ENCODE assay signal across 10 cellular contexts in genomic region chr9:76650692-76651091, GRCh38.
DNase-seq lines count a peak whose midpoint lies in the region; ATAC-seq lines count a peak whose summit lies in the region.
"Had no signal": no experiment of that assay in that cellular context is flagged by ENCODE, and none has a peak within 500 bp of the region (broad histone marks: within the 10 kb centered on the region; RNA-seq: fewer than 3 reads in every experiment).

No MANE protein-coding gene starts in this region.

- no peaks in the 10 kb centered on the region for H3K9me3 Mint-ChIP-seq in activated T-cell treated with anti-CD3 and anti-CD28 coated beads, Interleukin-2, amount 50 U/mL, for 4 hours
- H3K9me3 Mint-ChIP-seq in T-cell = no peaks in the 10 kb centered on the region

- H3K36me3 ChIP-seq in iPS-20b (ENCODE audit: insufficient read depth, low read depth, low read length) (no peaks in the 10 kb centered on the region), subcutaneous abdominal adipose tissue (ENCODE audit: control insufficient read depth in 5 of 5, insufficient read depth in 5 of 5, low read length in 5 of 5) (peaks cover 0 to 2% (median 0%) of the 10 kb centered on the region in 5 donors)

- H3K9ac ChIP-seq in iPS-20b (ENCODE audit: low read depth, low read length) (peak overlapping the region; percentile 3; the same call in 1 of the 2 replicates), subcutaneous abdominal adipose tissue (ENCODE audit: low read length in 5 of 5) (peak overlapping the region in 1 of 5 donors; percentile 17)

- CTCF ChIA-PET in T-cell (lab: Charles Lee) = interaction anchor here (0.5 to 1.0 kb wide), 5 partner anchors 10 to 301 kb away, joined by 3 to 4 read pairs (median 3); no protein-coding TSS in a partner anchor

- H3K4me1 ChIP-seq in iPS-20b (ENCODE audit: insufficient read depth, low read length) (peaks cover 18% of the 10 kb centered on the region; the same call in 1 of the 2 replicates), subcutaneous abdominal adipose tissue (ENCODE audit: control insufficient read depth in 5 of 5, insufficient read depth in 5 of 5, low read length in 5 of 5) (peaks cover 0 to 16% (median 12%) of the 10 kb centered on the region in 5 donors)

- H3K27me3 Mint-ChIP-seq in activated T-cell treated with anti-CD3 and anti-CD28 coated beads, Interleukin-2, amount 50 U/mL, for 4 hours (ENCODE audit: low read depth) = no peaks in the 10 kb centered on the region
- no peaks in the 10 kb centered on the region for H3K27me3 Mint-ChIP-seq in T-cell

- peak overlapping the region; percentile 62 to 79 for H3K27ac Mint-ChIP-seq in T-cell

- H3K4me1 Mint-ChIP-seq in activated T-cell treated with anti-CD3 and anti-CD28 coated beads, Interleukin-2, amount 50 U/mL, for 4 hours (ENCODE audit: low read depth) = peaks cover 33% of the 10 kb centered on the region
- H3K4me1 Mint-ChIP-seq in T-cell = peaks cover 34 to 39% (median 35%) of the 10 kb centered on the region in 3 donors

- H3K4me3 Mint-ChIP-seq in activated T-cell treated with anti-CD3 and anti-CD28 coated beads, Interleukin-2, amount 50 U/mL, for 4 hours = peak overlapping the region; percentile 66
- H3K4me3 Mint-ChIP-seq in T-cell = peak overlapping the region; percentile 65 to 77 (median 75)

- H3K4me3 ChIP-seq in iPS-20b (ENCODE audit: low read length) (no peak overlapping the region), subcutaneous abdominal adipose tissue (ENCODE audit: low read depth in 1 of 5, low read length in 5 of 5) (peak overlapping the region in 4 of 5 donors; percentile 47 to 77 (median 70))

- ATAC-seq in activated T-cell treated with anti-CD3 and anti-CD28 coated beads, Interleukin-2, amount 50 U/mL, for 4 hours = no peak
- ATAC-seq in T-cell (replicated peaks in 1 of 4) = no peak
- no peak for ATAC-seq in HG02981 (IDR thresholded peaks at IDR 0.05; ENCODE audit: unreplicated experiment)

- H3K36me3 Mint-ChIP-seq in activated T-cell treated with anti-CD3 and anti-CD28 coated beads, Interleukin-2, amount 50 U/mL, for 4 hours (ENCODE audit: insufficient read depth) = no peaks in the 10 kb centered on the region
- H3K36me3 Mint-ChIP-seq in T-cell = no peaks in the 10 kb centered on the region

- no peak overlapping the region for H3K27ac ChIP-seq in iPS-20b (ENCODE audit: low read length)
- no peak overlapping the region for H3K27ac ChIP-seq in subcutaneous abdominal adipose tissue (ENCODE audit: low read depth, low read length)

- POLR2A ChIA-PET in T-cell (lab: Charles Lee) = interaction anchor here in 1 of 2 donors (0.6 to 0.7 kb wide), 3 partner anchors 13 to 609 kb away, joined by 3 to 4 read pairs (median 3); no protein-coding TSS in a partner anchor

- H3K27me3 ChIP-seq in iPS-20b (ENCODE audit: insufficient read depth, low read length) (no peaks in the 10 kb centered on the region), subcutaneous abdominal adipose tissue (ENCODE audit: control insufficient read depth in 5 of 5, insufficient read depth in 4 of 5, low read length in 5 of 5) (no peaks in the 10 kb centered on the region)

- H3K9me3 ChIP-seq in iPS-20b (ENCODE audit: insufficient read depth, low read depth, low read length) (no peaks in the 10 kb centered on the region), subcutaneous abdominal adipose tissue (ENCODE audit: control insufficient read depth in 5 of 5, low read length in 5 of 5) (no peaks in the 10 kb centered on the region)

- no peak for DNase-seq in activated T-cell treated with anti-CD3 and anti-CD28 coated beads, Interleukin-2, amount 50 U/mL, for 4 hours
- no peak for DNase-seq in activated T-cell treated with anti-CD3 and anti-CD28 coated beads, Interleukin-2, amount 50 U/mL, for 1 hour
- DNase-seq in T-cell (no peak), NCI-H128 (lab: John Stamatoyannopoulos, UW; ENCODE audit: unreplicated experiment) (no peak), NCI-H446 (lab: John Stamatoyannopoulos, UW) (no peak)
- DNase-seq: central memory CD4-positive, alpha-beta T cell; NCI-H1930 had no signal
